1 cellular context compared by ENCODE assay signal in genomic region chr11:78188809-78189724, GRCh38.
TF ChIP-seq lines count a peak whose summit lies in the region.

A gene with protein sequence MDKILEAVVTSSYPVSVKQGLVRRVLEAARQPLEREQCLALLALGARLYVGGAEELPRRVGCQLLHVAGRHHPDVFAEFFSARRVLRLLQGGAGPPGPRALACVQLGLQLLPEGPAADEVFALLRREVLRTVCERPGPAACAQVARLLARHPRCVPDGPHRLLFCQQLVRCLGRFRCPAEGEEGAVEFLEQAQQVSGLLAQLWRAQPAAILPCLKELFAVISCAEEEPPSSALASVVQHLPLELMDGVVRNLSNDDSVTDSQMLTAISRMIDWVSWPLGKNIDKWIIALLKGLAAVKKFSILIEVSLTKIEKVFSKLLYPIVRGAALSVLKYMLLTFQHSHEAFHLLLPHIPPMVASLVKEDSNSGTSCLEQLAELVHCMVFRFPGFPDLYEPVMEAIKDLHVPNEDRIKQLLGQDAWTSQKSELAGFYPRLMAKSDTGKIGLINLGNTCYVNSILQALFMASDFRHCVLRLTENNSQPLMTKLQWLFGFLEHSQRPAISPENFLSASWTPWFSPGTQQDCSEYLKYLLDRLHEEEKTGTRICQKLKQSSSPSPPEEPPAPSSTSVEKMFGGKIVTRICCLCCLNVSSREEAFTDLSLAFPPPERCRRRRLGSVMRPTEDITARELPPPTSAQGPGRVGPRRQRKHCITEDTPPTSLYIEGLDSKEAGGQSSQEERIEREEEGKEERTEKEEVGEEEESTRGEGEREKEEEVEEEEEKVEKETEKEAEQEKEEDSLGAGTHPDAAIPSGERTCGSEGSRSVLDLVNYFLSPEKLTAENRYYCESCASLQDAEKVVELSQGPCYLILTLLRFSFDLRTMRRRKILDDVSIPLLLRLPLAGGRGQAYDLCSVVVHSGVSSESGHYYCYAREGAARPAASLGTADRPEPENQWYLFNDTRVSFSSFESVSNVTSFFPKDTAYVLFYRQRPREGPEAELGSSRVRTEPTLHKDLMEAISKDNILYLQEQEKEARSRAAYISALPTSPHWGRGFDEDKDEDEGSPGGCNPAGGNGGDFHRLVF (plus strand): TSS chr11:78188919. CDS start chr11:78196246, 7,327 bp downstream.

TF ChIP-seq in K562, 482 proteins besides CTCF, POLR2A, EP300 and RAD21 (continued from another document and continues in another):
- TF ChIP-seq ELK3 (CRISPR knock-in tag; IDR thresholded peaks at IDR 0.05) (no peak), SNIP1 (IDR thresholded peaks at IDR 0.05; ENCODE audit: low read depth) (peak; percentile 54; the same call in 1 of the 2 replicates), NR3C1 (CRISPR knock-in tag; IDR thresholded peaks at IDR 0.05) (no peak), LARP7 (IDR thresholded peaks at IDR 0.05) (no peak), PPARD (CRISPR knock-in tag; IDR thresholded peaks at IDR 0.05) (no peak), HNRNPL (IDR thresholded peaks at IDR 0.05; ENCODE audit: low read depth, low read length) (0 out of 2 replicates have a peak, but pooled peaks have one; percentile 16), ETV6 (IDR thresholded peaks at IDR 0.05; ENCODE audit: borderline replicate concordance in 1 of 2, low read depth in 2 of 2, low read length in 1 of 2) (no peak), ETV6 (CRISPR knock-in tag; IDR thresholded peaks at IDR 0.05; ENCODE audit: borderline replicate concordance) (no peak), ZNF444 (CRISPR knock-in tag; IDR thresholded peaks at IDR 0.05) (no peak), VEZF1 (CRISPR knock-in tag; IDR thresholded peaks at IDR 0.05) (peak; percentile 50), HINFP (tag; conservative IDR thresholded peaks at IDR 0.05; ENCODE audit: low read depth) (no peak), TRIM24 (IDR thresholded peaks at IDR 0.05) (no peak), TBP (optimal IDR thresholded peaks at IDR 0.05; ENCODE audit: low read depth, low read length) (no peak), GTF2B (IDR thresholded peaks at IDR 0.05; ENCODE audit: extremely low read depth, insufficient read length) (no peak), EGR1 (conservative IDR thresholded peaks at IDR 0.05) (no peak), NUFIP1 (IDR thresholded peaks at IDR 0.05; ENCODE audit: partially characterized antibody) (no peak), MEIS2 (IDR thresholded peaks at IDR 0.05; ENCODE audit: partially characterized antibody) (peak; percentile 43), SMARCC2 (IDR thresholded peaks at IDR 0.05; ENCODE audit: low read depth) (no peak), PHF20 (IDR thresholded peaks at IDR 0.05; ENCODE audit: partially characterized antibody) (no peak), RUNX1 (IDR thresholded peaks at IDR 0.05; ENCODE audit: low read depth) (no peak), ZNF24 (IDR thresholded peaks at IDR 0.05) (no peak), ELF2 (CRISPR knock-in tag; IDR thresholded peaks at IDR 0.05) (no peak; the same call in 1 of the 2 replicates), ZNF589 (CRISPR knock-in tag; IDR thresholded peaks at IDR 0.05; ENCODE audit: low read depth) (no peak), TSC22D4 (tag; IDR thresholded peaks at IDR 0.05) (no peak), HOXB6 (CRISPR knock-in tag; IDR thresholded peaks at IDR 0.05; ENCODE audit: borderline replicate concordance) (no peak), TEAD4 (IDR thresholded peaks at IDR 0.05; ENCODE audit: low read length) (no peak), TEAD4 (CRISPR knock-in tag; IDR thresholded peaks at IDR 0.05; ENCODE audit: borderline replicate concordance) (no peak), E2F4 (CRISPR knock-in tag; IDR thresholded peaks at IDR 0.05; ENCODE audit: low read depth) (no peak), RBFOX2 (IDR thresholded peaks at IDR 0.05; ENCODE audit: low read depth, low read length) (peak; percentile 54), NFIC (IDR thresholded peaks at IDR 0.05) (no peak), NBN (IDR thresholded peaks at IDR 0.05; ENCODE audit: low read depth) (no peak), PTRF (tag; IDR thresholded peaks at IDR 0.05) (no peak), KAT8 (IDR thresholded peaks at IDR 0.05; ENCODE audit: low read depth) (no peak), IRF2 (CRISPR knock-in tag; IDR thresholded peaks at IDR 0.05) (no peak), SIN3B (IDR thresholded peaks at IDR 0.05; ENCODE audit: low read depth) (no peak), CTBP1 (IDR thresholded peaks at IDR 0.05; ENCODE audit: borderline replicate concordance) (no peak; the same call in 1 of the 2 replicates), BRCA1 (IDR thresholded peaks at IDR 0.05) (no peak), BRCA1 (CRISPR knock-in tag; IDR thresholded peaks at IDR 0.05) (no peak)
- TF ChIP-seq, protein P1, sequence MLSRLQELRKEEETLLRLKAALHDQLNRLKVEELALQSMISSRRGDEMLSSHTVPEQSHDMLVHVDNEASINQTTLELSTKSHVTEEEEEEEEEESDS (CRISPR knock-in tag; IDR thresholded peaks at IDR 0.05), result no peak
- TF ChIP-seq, protein P2, sequence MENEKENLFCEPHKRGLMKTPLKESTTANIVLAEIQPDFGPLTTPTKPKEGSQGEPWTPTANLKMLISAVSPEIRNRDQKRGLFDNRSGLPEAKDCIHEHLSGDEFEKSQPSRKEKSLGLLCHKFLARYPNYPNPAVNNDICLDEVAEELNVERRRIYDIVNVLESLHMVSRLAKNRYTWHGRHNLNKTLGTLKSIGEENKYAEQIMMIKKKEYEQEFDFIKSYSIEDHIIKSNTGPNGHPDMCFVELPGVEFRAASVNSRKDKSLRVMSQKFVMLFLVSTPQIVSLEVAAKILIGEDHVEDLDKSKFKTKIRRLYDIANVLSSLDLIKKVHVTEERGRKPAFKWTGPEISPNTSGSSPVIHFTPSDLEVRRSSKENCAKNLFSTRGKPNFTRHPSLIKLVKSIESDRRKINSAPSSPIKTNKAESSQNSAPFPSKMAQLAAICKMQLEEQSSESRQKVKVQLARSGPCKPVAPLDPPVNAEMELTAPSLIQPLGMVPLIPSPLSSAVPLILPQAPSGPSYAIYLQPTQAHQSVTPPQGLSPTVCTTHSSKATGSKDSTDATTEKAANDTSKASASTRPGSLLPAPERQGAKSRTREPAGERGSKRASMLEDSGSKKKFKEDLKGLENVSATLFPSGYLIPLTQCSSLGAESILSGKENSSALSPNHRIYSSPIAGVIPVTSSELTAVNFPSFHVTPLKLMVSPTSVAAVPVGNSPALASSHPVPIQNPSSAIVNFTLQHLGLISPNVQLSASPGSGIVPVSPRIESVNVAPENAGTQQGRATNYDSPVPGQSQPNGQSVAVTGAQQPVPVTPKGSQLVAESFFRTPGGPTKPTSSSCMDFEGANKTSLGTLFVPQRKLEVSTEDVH (IDR thresholded peaks at IDR 0.05; ENCODE audit: low read depth, partially characterized antibody), result no peak
- TF ChIP-seq, protein P3, sequence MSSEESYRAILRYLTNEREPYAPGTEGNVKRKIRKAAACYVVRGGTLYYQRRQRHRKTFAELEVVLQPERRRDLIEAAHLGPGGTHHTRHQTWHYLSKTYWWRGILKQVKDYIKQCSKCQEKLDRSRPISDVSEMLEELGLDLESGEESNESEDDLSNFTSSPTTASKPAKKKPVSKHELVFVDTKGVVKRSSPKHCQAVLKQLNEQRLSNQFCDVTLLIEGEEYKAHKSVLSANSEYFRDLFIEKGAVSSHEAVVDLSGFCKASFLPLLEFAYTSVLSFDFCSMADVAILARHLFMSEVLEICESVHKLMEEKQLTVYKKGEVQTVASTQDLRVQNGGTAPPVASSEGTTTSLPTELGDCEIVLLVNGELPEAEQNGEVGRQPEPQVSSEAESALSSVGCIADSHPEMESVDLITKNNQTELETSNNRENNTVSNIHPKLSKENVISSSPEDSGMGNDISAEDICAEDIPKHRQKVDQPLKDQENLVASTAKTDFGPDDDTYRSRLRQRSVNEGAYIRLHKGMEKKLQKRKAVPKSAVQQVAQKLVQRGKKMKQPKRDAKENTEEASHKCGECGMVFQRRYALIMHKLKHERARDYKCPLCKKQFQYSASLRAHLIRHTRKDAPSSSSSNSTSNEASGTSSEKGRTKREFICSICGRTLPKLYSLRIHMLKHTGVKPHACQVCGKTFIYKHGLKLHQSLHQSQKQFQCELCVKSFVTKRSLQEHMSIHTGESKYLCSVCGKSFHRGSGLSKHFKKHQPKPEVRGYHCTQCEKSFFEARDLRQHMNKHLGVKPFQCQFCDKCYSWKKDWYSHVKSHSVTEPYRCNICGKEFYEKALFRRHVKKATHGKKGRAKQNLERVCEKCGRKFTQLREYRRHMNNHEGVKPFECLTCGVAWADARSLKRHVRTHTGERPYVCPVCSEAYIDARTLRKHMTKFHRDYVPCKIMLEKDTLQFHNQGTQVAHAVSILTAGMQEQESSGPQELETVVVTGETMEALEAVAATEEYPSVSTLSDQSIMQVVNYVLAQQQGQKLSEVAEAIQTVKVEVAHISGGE (CRISPR knock-in tag; IDR thresholded peaks at IDR 0.05), result no peak
- TF ChIP-seq, protein P4, sequence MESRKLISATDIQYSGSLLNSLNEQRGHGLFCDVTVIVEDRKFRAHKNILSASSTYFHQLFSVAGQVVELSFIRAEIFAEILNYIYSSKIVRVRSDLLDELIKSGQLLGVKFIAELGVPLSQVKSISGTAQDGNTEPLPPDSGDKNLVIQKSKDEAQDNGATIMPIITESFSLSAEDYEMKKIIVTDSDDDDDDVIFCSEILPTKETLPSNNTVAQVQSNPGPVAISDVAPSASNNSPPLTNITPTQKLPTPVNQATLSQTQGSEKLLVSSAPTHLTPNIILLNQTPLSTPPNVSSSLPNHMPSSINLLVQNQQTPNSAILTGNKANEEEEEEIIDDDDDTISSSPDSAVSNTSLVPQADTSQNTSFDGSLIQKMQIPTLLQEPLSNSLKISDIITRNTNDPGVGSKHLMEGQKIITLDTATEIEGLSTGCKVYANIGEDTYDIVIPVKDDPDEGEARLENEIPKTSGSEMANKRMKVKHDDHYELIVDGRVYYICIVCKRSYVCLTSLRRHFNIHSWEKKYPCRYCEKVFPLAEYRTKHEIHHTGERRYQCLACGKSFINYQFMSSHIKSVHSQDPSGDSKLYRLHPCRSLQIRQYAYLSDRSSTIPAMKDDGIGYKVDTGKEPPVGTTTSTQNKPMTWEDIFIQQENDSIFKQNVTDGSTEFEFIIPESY (CRISPR knock-in tag; IDR thresholded peaks at IDR 0.05), result no peak
- TF ChIP-seq, protein P5, sequence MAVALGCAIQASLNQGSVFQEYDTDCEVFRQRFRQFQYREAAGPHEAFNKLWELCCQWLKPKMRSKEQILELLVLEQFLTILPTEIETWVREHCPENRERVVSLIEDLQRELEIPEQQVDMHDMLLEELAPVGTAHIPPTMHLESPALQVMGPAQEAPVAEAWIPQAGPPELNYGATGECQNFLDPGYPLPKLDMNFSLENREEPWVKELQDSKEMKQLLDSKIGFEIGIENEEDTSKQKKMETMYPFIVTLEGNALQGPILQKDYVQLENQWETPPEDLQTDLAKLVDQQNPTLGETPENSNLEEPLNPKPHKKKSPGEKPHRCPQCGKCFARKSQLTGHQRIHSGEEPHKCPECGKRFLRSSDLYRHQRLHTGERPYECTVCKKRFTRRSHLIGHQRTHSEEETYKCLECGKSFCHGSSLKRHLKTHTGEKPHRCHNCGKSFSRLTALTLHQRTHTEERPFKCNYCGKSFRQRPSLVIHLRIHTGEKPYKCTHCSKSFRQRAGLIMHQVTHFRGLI (CRISPR knock-in tag; IDR thresholded peaks at IDR 0.05), result no peak
- TF ChIP-seq, protein P6, sequence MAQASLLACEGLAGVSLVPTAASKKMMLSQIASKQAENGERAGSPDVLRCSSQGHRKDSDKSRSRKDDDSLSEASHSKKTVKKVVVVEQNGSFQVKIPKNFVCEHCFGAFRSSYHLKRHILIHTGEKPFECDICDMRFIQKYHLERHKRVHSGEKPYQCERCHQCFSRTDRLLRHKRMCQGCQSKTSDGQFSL (CRISPR knock-in tag; IDR thresholded peaks at IDR 0.05), result peak; percentile 60; the same call in 1 of the 2 replicates
- TF ChIP-seq, protein P6 (tag; IDR thresholded peaks at IDR 0.05), result 0 out of 4 replicates have a peak, but pooled peaks of 1 of the 2 experiments have one; percentile 15
